ENCODE assay signal across 9 cellular contexts in the genomic region with DNA sequence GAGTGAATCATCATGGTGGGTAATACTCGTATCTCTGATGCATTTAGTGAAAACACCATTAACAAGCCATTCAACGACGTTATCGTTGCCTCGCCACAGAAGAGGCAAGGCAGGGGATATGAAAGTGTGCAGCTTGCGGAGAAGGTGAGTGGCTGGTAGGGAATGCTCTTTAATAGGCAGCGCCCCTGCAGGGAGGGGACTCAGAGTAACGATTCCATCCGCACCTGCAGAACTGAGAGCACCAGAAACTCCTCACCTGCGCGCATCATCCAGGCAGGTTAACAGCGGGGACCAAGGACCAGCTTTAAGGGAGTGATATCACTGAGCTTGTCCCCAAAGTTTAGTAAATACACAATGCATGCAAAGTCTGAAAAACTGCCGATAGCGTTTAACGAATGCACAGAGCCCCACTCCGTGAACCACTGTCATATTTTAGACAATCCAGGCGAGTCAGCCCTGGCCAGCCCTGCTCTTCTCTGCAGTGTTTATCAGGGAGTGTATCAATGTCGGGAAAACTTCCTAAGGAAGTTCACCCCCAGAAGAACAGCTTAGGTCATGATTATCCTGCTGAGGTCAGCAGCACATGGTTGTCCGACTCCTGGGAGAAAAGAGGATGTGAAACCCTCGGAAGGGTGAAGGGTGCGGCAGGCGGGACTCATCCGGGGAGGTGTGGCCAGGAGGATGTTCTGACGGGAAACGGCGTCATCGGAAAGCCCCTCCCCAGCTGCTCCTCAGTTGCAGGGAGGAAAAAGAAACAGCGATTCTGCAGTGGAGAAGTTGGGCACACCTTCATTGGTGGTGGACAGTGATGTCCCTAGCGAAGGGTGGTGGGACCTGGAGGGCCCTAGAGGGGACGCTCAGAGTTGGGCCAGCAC.
DNase-seq lines count a peak whose midpoint lies in the region; ATAC-seq and TF ChIP-seq lines count a peak whose summit lies in the region.
"Had no signal": no experiment of that assay in that cellular context is flagged by ENCODE, and none has a peak within 500 bp of the region (broad histone marks: within the 10 kb centered on the region; RNA-seq: fewer than 3 reads in every experiment).

No MANE protein-coding gene starts in this region.

- H3K27me3 ChIP-seq in CD4-positive, alpha-beta T cell (ENCODE audit: control insufficient read depth, insufficient read depth, low read length): no peaks in the 10 kb centered on the region
- H3K27me3 ChIP-seq: thyroid gland had no signal

- no peaks in the 10 kb centered on the region for H3K9me3 Mint-ChIP-seq in CD4-positive, alpha-beta T cell
- no peaks in the 10 kb centered on the region for H3K9me3 Mint-ChIP-seq in endothelial cell (ENCODE audit: unreplicated experiment)

- peak overlapping the region; percentile 58 for H3K4me3 Mint-ChIP-seq in CD4-positive, alpha-beta T cell
- no peak overlapping the region for H3K4me3 Mint-ChIP-seq in endothelial cell (ENCODE audit: unreplicated experiment)

- DNase-seq in CD4-positive, alpha-beta T cell: peak; percentile 22 to 64 (median 44)
- DNase-seq in activated CD4-positive, alpha-beta T cell treated with anti-CD3 and anti-CD28 coated beads for 4 hours: peak; percentile 63 to 69
- DNase-seq in endothelial cell (ENCODE audit: low spot score) (peak; percentile 20), posterior cingulate gyrus (peak in 7 of 10 donors; percentile 23 to 89 (median 45)), AG08396 (ENCODE audit: low spot score) (no peak), COR-L47 (lab: John Stamatoyannopoulos, UW) (no peak), NCI-H1092 (lab: John Stamatoyannopoulos, UW) (no peak)

- no peak for TF ChIP-seq CTCF in CD4-positive, alpha-beta T cell (IDR thresholded peaks at IDR 0.05)
- TF ChIP-seq CTCF in endothelial cell (IDR thresholded peaks at IDR 0.05; ENCODE audit: unreplicated experiment): no peak

- CTCF ChIA-PET in CD4-positive, alpha-beta T cell (lab: Charles Lee): no interaction called here

- ATAC-seq in CD4-positive, alpha-beta T cell (ENCODE audit: poor library complexity): peak; percentile 93
- peak; percentile 70 for ATAC-seq in HG03139 (IDR thresholded peaks at IDR 0.05; ENCODE audit: unreplicated experiment)

- no peak overlapping the region for H3K27ac ChIP-seq in CD4-positive, alpha-beta T cell (ENCODE audit: low read depth, low read length)
- H3K27ac ChIP-seq: thyroid gland had no signal

- peaks cover 10% of the 10 kb centered on the region for H3K4me1 Mint-ChIP-seq in CD4-positive, alpha-beta T cell (ENCODE audit: low read depth)
- peaks cover 17% of the 10 kb centered on the region for H3K4me1 Mint-ChIP-seq in endothelial cell (ENCODE audit: unreplicated experiment)

- H3K27ac Mint-ChIP-seq in CD4-positive, alpha-beta T cell: peak overlapping the region; percentile 63
- peak overlapping the region; percentile 12 for H3K27ac Mint-ChIP-seq in endothelial cell (ENCODE audit: unreplicated experiment)

- POLR2A ChIA-PET in CD4-positive, alpha-beta T cell (lab: Charles Lee): interaction anchor here (1.2 kb wide), 1 partner anchor 20 kb away, joined by 6 read pairs; no protein-coding TSS in a partner anchor

- intact Hi-C loops in CD4-positive, alpha-beta T cell (cut with DNase I, micrococcal nuclease): no loop called here
- intact Hi-C loops in posterior cingulate gyrus (cut with DNase I): no loop called here

- H3K27me3 Mint-ChIP-seq in CD4-positive, alpha-beta T cell: no peaks in the 10 kb centered on the region
- peaks cover 2% of the 10 kb centered on the region for H3K27me3 Mint-ChIP-seq in endothelial cell (ENCODE audit: unreplicated experiment)

- H3K36me3 Mint-ChIP-seq in CD4-positive, alpha-beta T cell (ENCODE audit: low read depth): no peaks in the 10 kb centered on the region
- H3K36me3 Mint-ChIP-seq in endothelial cell (ENCODE audit: low read depth, unreplicated experiment): no peaks in the 10 kb centered on the region

- no peaks in the 10 kb centered on the region for H3K9me3 ChIP-seq in CD4-positive, alpha-beta T cell (ENCODE audit: control insufficient read depth, low read length)
- H3K9me3 ChIP-seq: thyroid gland had no signal

Comparison
In these comparisons a context has a peak if more than half of its experiments do, and no peak if none do; other contexts are left out.
1. DNase-seq: peak in CD4-positive, alpha-beta T cell (10 of 10), activated CD4-positive, alpha-beta T cell treated with anti-CD3 and anti-CD28 coated beads for 4 hours (2 of 2), endothelial cell (single experiment) and posterior cingulate gyrus (7 of 10); none in AG08396 (single experiment), COR-L47 (single experiment) and NCI-H1092 (single experiment).